ENCODE assay signal across 8 cellular contexts in genomic region chr7:7944619-7945282, GRCh38. TPM values are rescaled to one million over a fixed set of nuclear protein-coding genes. Genes with fewer than 3 reads are reported as not detected.
A peak's percentile ranks its signal among the peaks of the same experiment; 100 is the strongest.
DNase-seq lines count a peak whose midpoint lies in the region; ATAC-seq, FAIRE-seq and TF ChIP-seq lines count a peak whose summit lies in the region.

No MANE protein-coding gene starts in this region.

- DNase-seq in right lobe of liver (no peak), HepG2 (ENCODE audit: low spot score) (no peak), ACHN (no peak), foreskin fibroblast (no peak), NCI-H1092 (lab: John Stamatoyannopoulos, UW) (no peak)
- DNase-seq in activated CD8-positive, alpha-beta T cell treated with anti-CD3 and anti-CD28 coated beads, Interleukin-2, amount 10 ng/mL, durations not matched to agents 7 days and 5 days, result peak; percentile 76

- POLR2A ChIA-PET in HepG2 (lab: Yijun Ruan, JAX), result no interaction called here
- POLR2A ChIA-PET in activated CD8-positive, alpha-beta T cell treated with anti-CD3 and anti-CD28 coated beads, Interleukin-2, amount 10 ng/mL, durations not matched to agents 7 days and 5 days (lab: Charles Lee), result interaction anchor here (0.6 to 2.2 kb wide), 7 partner anchors 9 to 303 kb away, joined by 3 to 15 read pairs (median 5); partner anchors contain the start of gene GLCCI1

- H3K36me3 Mint-ChIP-seq in activated CD8-positive, alpha-beta T cell treated with anti-CD3 and anti-CD28 coated beads, Interleukin-2, amount 10 ng/mL, durations not matched to agents 7 days and 5 days (ENCODE audit: low read depth), result no peaks in the 10 kb centered on the region

- TF ChIP-seq CTCF in right lobe of liver (IDR thresholded peaks at IDR 0.05) (no peak), HepG2 (CRISPR knock-in tag; IDR thresholded peaks at IDR 0.05) (no peak), foreskin fibroblast (IDR thresholded peaks at IDR 0.05; ENCODE audit: low read depth, low read length) (no peak)

- H3K9me3 ChIP-seq in right lobe of liver (no peaks in the 10 kb centered on the region), HepG2 (ENCODE audit: low read length) (no peaks in the 10 kb centered on the region), mucosa of rectum (ENCODE audit: control insufficient read depth in 2 of 2, low read length in 2 of 2) (no peaks in the 10 kb centered on the region)

- TF ChIP-seq POLR2A in right lobe of liver (IDR thresholded peaks at IDR 0.05) (no peak), HepG2 (IDR thresholded peaks at IDR 0.05; ENCODE audit: insufficient read depth in 1 of 2, low read depth in 2 of 2, low read length in 2 of 2) (no peak)

- peak overlapping the region; percentile 94 for H3K27ac Mint-ChIP-seq in activated CD8-positive, alpha-beta T cell treated with anti-CD3 and anti-CD28 coated beads, Interleukin-2, amount 10 ng/mL, durations not matched to agents 7 days and 5 days

- no peak for FAIRE-seq in HepG2 (lab: Jason Lieb, UNC)

- H2AFZ ChIP-seq in HepG2 (ENCODE audit: low read length), result no peak overlapping the region

- intact Hi-C loops in right lobe of liver (cut with DNase I) (no loop called here), HepG2 (cut with micrococcal nuclease; ENCODE audit: unreplicated experiment) (no loop called here)

- TF ChIP-seq EP300 in HepG2 (IDR thresholded peaks at IDR 0.05; ENCODE audit: low read depth in 2 of 2, low read length in 2 of 2) (no peak), HepG2 (CRISPR knock-in tag; IDR thresholded peaks at IDR 0.05; ENCODE audit: borderline replicate concordance) (no peak)

- no peak for TF ChIP-seq RAD21 in HepG2 (CRISPR knock-in tag; IDR thresholded peaks at IDR 0.05)

- H3K4me3 ChIP-seq in right lobe of liver (no peak overlapping the region), HepG2 (replicated peaks in 1 of 3; ENCODE audit: insufficient read depth in 1 of 3, low read depth in 2 of 3, low read length in 3 of 3) (no peak overlapping the region), mucosa of rectum (ENCODE audit: low read length in 2 of 2) (no peak overlapping the region), foreskin fibroblast (ENCODE audit: low read depth in 1 of 2, low read length in 2 of 2) (no peak overlapping the region)

- H3K4me3 Mint-ChIP-seq in activated CD8-positive, alpha-beta T cell treated with anti-CD3 and anti-CD28 coated beads, Interleukin-2, amount 10 ng/mL, durations not matched to agents 7 days and 5 days, result peak overlapping the region; percentile 63

- H3K9me3 Mint-ChIP-seq in activated CD8-positive, alpha-beta T cell treated with anti-CD3 and anti-CD28 coated beads, Interleukin-2, amount 10 ng/mL, durations not matched to agents 7 days and 5 days (ENCODE audit: insufficient read depth), result no peaks in the 10 kb centered on the region

- H3K4me1 Mint-ChIP-seq in activated CD8-positive, alpha-beta T cell treated with anti-CD3 and anti-CD28 coated beads, Interleukin-2, amount 10 ng/mL, durations not matched to agents 7 days and 5 days (ENCODE audit: low read depth), result peaks cover 31% of the 10 kb centered on the region

- H3K79me2 ChIP-seq in HepG2 (ENCODE audit: insufficient read depth, low read length), result no peaks in the 10 kb centered on the region

- no peaks in the 10 kb centered on the region for H4K20me1 ChIP-seq in HepG2 (ENCODE audit: insufficient read depth, low read length)

- 63% methylated on average over 7 of the region's 7 CpGs for WGBS in right lobe of liver (ENCODE audit: insufficient coverage, low coverage, low lambda C conversion rate, missing lambda C conversion rate)
- WGBS in HepG2 (ENCODE audit: low lambda C conversion rate), result 28% methylated on average over 6 of the region's 7 CpGs

- peak; percentile 38 to 61 (median 56) for ATAC-seq in right lobe of liver
- no peak for ATAC-seq in HepG2
- ATAC-seq in HG03378 (IDR thresholded peaks at IDR 0.05; ENCODE audit: unreplicated experiment), result peak; percentile 87
- peak; percentile 95 for ATAC-seq in activated CD8-positive, alpha-beta T cell treated with anti-CD3 and anti-CD28 coated beads, Interleukin-2, amount 10 ng/mL, durations not matched to agents 7 days and 5 days

- no peak overlapping the region for H3K4me2 ChIP-seq in HepG2 (ENCODE audit: low read depth, low read length)

- H3K27ac ChIP-seq in right lobe of liver (no peak overlapping the region), HepG2 (ENCODE audit: extremely low read length, insufficient read depth, low read length) (no peak overlapping the region), mucosa of rectum (ENCODE audit: low read depth in 2 of 2, low read length in 2 of 2) (peak overlapping the region; percentile 14 to 30)

- H3K27me3 ChIP-seq in right lobe of liver, result no peaks in the 10 kb centered on the region
- H3K27me3 ChIP-seq in HepG2 (ENCODE audit: control insufficient read depth in 1 of 2, insufficient read depth in 2 of 2, low read length in 2 of 2), result no peaks in the 10 kb centered on the region
- no peaks in the 10 kb centered on the region for H3K27me3 ChIP-seq in mucosa of rectum (ENCODE audit: control insufficient read depth in 2 of 2, insufficient read depth in 2 of 2, low read length in 2 of 2)

- no peak overlapping the region for H3K9ac ChIP-seq in HepG2 (ENCODE audit: insufficient read depth, low read depth, low read length)
- no peak overlapping the region for H3K9ac ChIP-seq in mucosa of rectum (ENCODE audit: low read depth in 1 of 2, low read length in 2 of 2)

- H3K4me1 ChIP-seq in right lobe of liver (no peaks in the 10 kb centered on the region), HepG2 (ENCODE audit: insufficient read depth, low read length) (no peaks in the 10 kb centered on the region), mucosa of rectum (ENCODE audit: control insufficient read depth in 2 of 2, insufficient read depth in 2 of 2, low read length in 2 of 2) (no peaks in the 10 kb centered on the region)

- no TSS peak for BruUV-seq in HepG2 (replicated peaks; lab: Mats Ljungman, UMichigan)

- in situ Hi-C loops in HepG2 (cut with HindIII; ENCODE audit: extremely low pct_ligation_motif_present, low pct_unique_long_range_greater_than_20kb), result no loop called here
- in situ Hi-C loops in ACHN (cut with HindIII; ENCODE audit: low pct_ligation_motif_present, low pct_unique_long_range_greater_than_20kb, low sequenced_read_pairs), result no loop called here

- H3K36me3 ChIP-seq in right lobe of liver (no peaks in the 10 kb centered on the region), HepG2 (replicated peaks in 1 of 2; ENCODE audit: control insufficient read depth in 1 of 2, insufficient read depth in 2 of 2, low read length in 2 of 2) (no peaks in the 10 kb centered on the region), mucosa of rectum (ENCODE audit: control insufficient read depth in 2 of 2, insufficient read depth in 2 of 2, low read length in 2 of 2) (no peaks in the 10 kb centered on the region)

- H3K27me3 Mint-ChIP-seq in activated CD8-positive, alpha-beta T cell treated with anti-CD3 and anti-CD28 coated beads, Interleukin-2, amount 10 ng/mL, durations not matched to agents 7 days and 5 days (ENCODE audit: low read depth), result no peaks in the 10 kb centered on the region

- CTCF ChIA-PET in HepG2 (lab: Yijun Ruan, JAX; ENCODE audit: low intra/inter-chr PET ratio, low total read pairs), result no interaction called here
- CTCF ChIA-PET in activated CD8-positive, alpha-beta T cell treated with anti-CD3 and anti-CD28 coated beads, Interleukin-2, amount 10 ng/mL, durations not matched to agents 7 days and 5 days (lab: Charles Lee), result interaction anchor here (1.0 to 2.4 kb wide), 15 partner anchors 8 to 273 kb away, joined by 3 to 16 read pairs (median 4); partner anchors contain the start of gene GLCCI1

TF ChIP-seq in HepG2, 621 proteins besides CTCF, POLR2A, EP300 and RAD21 (continues in another document):
- TF ChIP-seq HOXA7 (CRISPR knock-in tag; IDR thresholded peaks at IDR 0.05) (no peak), DPF2 (CRISPR knock-in tag; IDR thresholded peaks at IDR 0.05; ENCODE audit: borderline replicate concordance, low read depth) (no peak), SNAPC2 (CRISPR knock-in tag; IDR thresholded peaks at IDR 0.05) (no peak)

RNA-seq across cellular contexts. Expression of gene GLCCI1, which starts 23.8 kb away (rescaled TPM):
- total RNA-seq in right lobe of liver, result 10 to 100 TPM in 1 of 6 experiments, 1 to 10 TPM in 5; 2.4 to 11.1 (median 5.0) TPM
- total RNA-seq in HepG2 (2016; rRNA removed; fragmentation: Illumina TruSeq; extraction: Trizol), result 1.6 and 1.7 TPM in 2 replicates
- 2.2 and 2.6 TPM in 2 replicates for total RNA-seq in HepG2 (2016; cell fraction: cytosol; rRNA removed; fragmentation: Illumina TruSeq; extraction: Trizol; ENCODE audit: low read depth)
- total RNA-seq in HepG2 (2016; cell fraction: insoluble cytoplasmic fraction; rRNA removed; fragmentation: Illumina TruSeq; extraction: Trizol), result 1.4 and 1.5 TPM in 2 replicates
- total RNA-seq in HepG2 (2016; cell fraction: membrane; rRNA removed; fragmentation: Illumina TruSeq; extraction: Trizol), result 1.0 and 1.1 TPM in 2 replicates
- 2.8 and 5.0 TPM in 2 replicates for total RNA-seq in HepG2 (2016; cell fraction: nucleus; rRNA removed; fragmentation: Illumina TruSeq; extraction: Trizol)
- 1.3 and 2.2 TPM in 2 replicates for polyA plus RNA-seq in HepG2 (2011; rRNA removed)
- 0.87 and 2.0 TPM in 2 replicates for polyA plus RNA-seq in HepG2 (2011; cell fraction: cytosol; rRNA removed)
- 1.8 and 2.8 TPM in 2 replicates for polyA plus RNA-seq in HepG2 (2011; cell fraction: nucleus; rRNA removed)
- polyA plus RNA-seq in HepG2 (2012), result 2.4 and 3.0 TPM in 2 replicates
- 0.10 and 0.17 TPM in 2 replicates for polyA plus RNA-seq in HepG2 (2016; cell fraction: cytosol; fragmentation: Illumina TruSeq; extraction: Trizol; ENCODE audit: low read depth)
- polyA plus RNA-seq in HepG2 (2016; cell fraction: insoluble cytoplasmic fraction; fragmentation: Illumina TruSeq; extraction: Trizol; ENCODE audit: low read depth), result 1.5 and 2.1 TPM in 2 replicates
- polyA plus RNA-seq in HepG2 (2016; cell fraction: membrane; fragmentation: Illumina TruSeq; extraction: Trizol; ENCODE audit: low read depth), result 0.37 and 0.43 TPM in 2 replicates
- 2.3 and 4.0 TPM in 2 replicates for polyA plus RNA-seq in HepG2 (2016; cell fraction: nucleus; fragmentation: Illumina TruSeq; extraction: Trizol; ENCODE audit: insufficient read depth, low read depth)
- polyA minus RNA-seq in HepG2 (2011; rRNA and poly(A)+ RNA removed; ENCODE audit: low replicate concordance), result 4.7 and 114 TPM in 2 replicates
- 3.2 and 3.4 TPM in 2 replicates for polyA minus RNA-seq in HepG2 (2011; cell fraction: cytosol; rRNA and poly(A)+ RNA removed)
- polyA minus RNA-seq in HepG2 (2011; cell fraction: nucleus; rRNA and poly(A)+ RNA removed), result 14.8 and 17.7 TPM in 2 replicates
- total RNA-seq in activated CD8-positive, alpha-beta T cell treated with anti-CD3 and anti-CD28 coated beads, Interleukin-2, amount 10 ng/mL, durations not matched to agents 7 days and 5 days, result 10 to 100 TPM; 17.5 to 17.7 TPM

Comparison
In these comparisons a context has a peak if more than half of its experiments do, and no peak if none do; other contexts are left out.
1. H3K27ac ChIP-seq: peak in mucosa of rectum (2 of 2); none in right lobe of liver (0 of 3) and HepG2 (single experiment).